In genomic region chr1:66275601-66276023, GRCh38 we compare ENCODE assay signal across 10 cellular contexts.
DNase-seq lines count a peak whose midpoint lies in the region; ATAC-seq and TF ChIP-seq lines count a peak whose summit lies in the region.
"Had no signal": no experiment of that assay in that cellular context is flagged by ENCODE, and none has a peak within 500 bp of the region (broad histone marks: within the 10 kb centered on the region; RNA-seq: fewer than 3 reads in every experiment).

No MANE protein-coding gene starts in this region.

- H3K9ac ChIP-seq in mucosa of rectum (ENCODE audit: low read depth in 1 of 2, low read length in 2 of 2) = no peak overlapping the region

- no peak overlapping the region for H3K27ac Mint-ChIP-seq in HFFc6

- H3K9me3 Mint-ChIP-seq in HFFc6 = no peaks in the 10 kb centered on the region

- H3K9me3 ChIP-seq in mucosa of rectum (ENCODE audit: control insufficient read depth in 2 of 2, low read length in 2 of 2) = no peaks in the 10 kb centered on the region
- H3K9me3 ChIP-seq: Caco-2 had no signal

- H3K27me3 ChIP-seq in mucosa of rectum (ENCODE audit: control insufficient read depth in 2 of 2, insufficient read depth in 2 of 2, low read length in 2 of 2) = no peaks in the 10 kb centered on the region

- peaks cover 61% of the 10 kb centered on the region for H3K4me1 Mint-ChIP-seq in HFFc6 (ENCODE audit: low read depth)

- H3K36me3 ChIP-seq in mucosa of rectum (ENCODE audit: control insufficient read depth in 2 of 2, insufficient read depth in 2 of 2, low read length in 2 of 2) = no peaks in the 10 kb centered on the region

- peak overlapping the region; percentile 79 for H3K27ac ChIP-seq in angular gyrus (ENCODE audit: low read depth, low read length)
- peak overlapping the region; percentile 40 to 58 for H3K27ac ChIP-seq in mucosa of rectum (ENCODE audit: low read depth in 2 of 2, low read length in 2 of 2)
- H3K27ac ChIP-seq: VCaP had no signal

- peak; percentile 12 for DNase-seq in stimulated activated CD4-positive, alpha-beta T cell treated with anti-CD3 and anti-CD28 coated beads, Interleukin-1b, Interleukin-23, amount 100 ng/mL, for 48 hours
- DNase-seq in stimulated activated CD4-positive, alpha-beta T cell treated with anti-CD3 and anti-CD28 coated beads, Interleukin-2, amount 100 ng/mL, for 48 hours = no peak
- DNase-seq in HFFc6 (no peak), NCI-H2029 treated with DMSO at 0.1 percent for 48 hours (lab: John Stamatoyannopoulos, UW) (no peak)
- DNase-seq: Caco-2 had no signal

- H3K4me1 ChIP-seq in mucosa of rectum (ENCODE audit: control insufficient read depth in 2 of 2, insufficient read depth in 2 of 2, low read length in 2 of 2) = peaks cover 17% of the 10 kb centered on the region in 2 donors
- H3K4me1 ChIP-seq: Caco-2 had no signal

- no peak overlapping the region for H3K4me3 ChIP-seq in mucosa of rectum (ENCODE audit: low read length in 2 of 2)

- ATAC-seq in HG02981 (IDR thresholded peaks at IDR 0.05; ENCODE audit: unreplicated experiment) (no peak), HG03565 (IDR thresholded peaks at IDR 0.05; ENCODE audit: unreplicated experiment) (no peak)

- H3K36me3 Mint-ChIP-seq in HFFc6 (ENCODE audit: low read depth) = no peaks in the 10 kb centered on the region

- H3K27me3 Mint-ChIP-seq in HFFc6 (ENCODE audit: insufficient read depth) = peaks cover 4% of the 10 kb centered on the region; the same call in 1 of the 2 replicates

- TF ChIP-seq CTCF in HFFc6 (IDR thresholded peaks at IDR 0.05) = no peak

- H3K4me3 Mint-ChIP-seq in HFFc6 = no peak overlapping the region
